ENCODE assay signal across 2 cellular contexts in the genomic region with DNA sequence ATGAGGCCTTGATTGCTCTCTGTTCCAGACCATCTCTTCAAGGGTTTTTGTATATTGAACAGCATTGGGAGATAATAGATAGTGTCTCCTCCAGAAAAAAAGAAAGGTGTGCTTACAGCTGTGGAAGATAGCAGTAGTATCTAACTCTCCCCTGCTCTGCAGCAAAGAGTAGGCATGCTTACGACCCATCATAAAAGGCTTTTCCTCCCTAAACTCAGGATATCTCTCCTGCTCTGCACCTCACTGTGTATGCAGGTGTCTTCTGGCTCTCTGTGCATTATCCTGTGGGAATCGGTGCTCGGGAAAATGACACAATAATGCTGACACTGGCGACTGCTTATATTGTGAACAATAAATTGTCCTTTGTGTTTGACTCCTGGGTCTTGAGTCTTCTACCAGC.
TF ChIP-seq lines count a peak whose summit lies in the region.

No MANE protein-coding gene starts in this region.

TF ChIP-seq in GM23338, 12 proteins besides CTCF, POLR2A, EP300 and RAD21 (continued from another document):
- TF ChIP-seq, protein P1, sequence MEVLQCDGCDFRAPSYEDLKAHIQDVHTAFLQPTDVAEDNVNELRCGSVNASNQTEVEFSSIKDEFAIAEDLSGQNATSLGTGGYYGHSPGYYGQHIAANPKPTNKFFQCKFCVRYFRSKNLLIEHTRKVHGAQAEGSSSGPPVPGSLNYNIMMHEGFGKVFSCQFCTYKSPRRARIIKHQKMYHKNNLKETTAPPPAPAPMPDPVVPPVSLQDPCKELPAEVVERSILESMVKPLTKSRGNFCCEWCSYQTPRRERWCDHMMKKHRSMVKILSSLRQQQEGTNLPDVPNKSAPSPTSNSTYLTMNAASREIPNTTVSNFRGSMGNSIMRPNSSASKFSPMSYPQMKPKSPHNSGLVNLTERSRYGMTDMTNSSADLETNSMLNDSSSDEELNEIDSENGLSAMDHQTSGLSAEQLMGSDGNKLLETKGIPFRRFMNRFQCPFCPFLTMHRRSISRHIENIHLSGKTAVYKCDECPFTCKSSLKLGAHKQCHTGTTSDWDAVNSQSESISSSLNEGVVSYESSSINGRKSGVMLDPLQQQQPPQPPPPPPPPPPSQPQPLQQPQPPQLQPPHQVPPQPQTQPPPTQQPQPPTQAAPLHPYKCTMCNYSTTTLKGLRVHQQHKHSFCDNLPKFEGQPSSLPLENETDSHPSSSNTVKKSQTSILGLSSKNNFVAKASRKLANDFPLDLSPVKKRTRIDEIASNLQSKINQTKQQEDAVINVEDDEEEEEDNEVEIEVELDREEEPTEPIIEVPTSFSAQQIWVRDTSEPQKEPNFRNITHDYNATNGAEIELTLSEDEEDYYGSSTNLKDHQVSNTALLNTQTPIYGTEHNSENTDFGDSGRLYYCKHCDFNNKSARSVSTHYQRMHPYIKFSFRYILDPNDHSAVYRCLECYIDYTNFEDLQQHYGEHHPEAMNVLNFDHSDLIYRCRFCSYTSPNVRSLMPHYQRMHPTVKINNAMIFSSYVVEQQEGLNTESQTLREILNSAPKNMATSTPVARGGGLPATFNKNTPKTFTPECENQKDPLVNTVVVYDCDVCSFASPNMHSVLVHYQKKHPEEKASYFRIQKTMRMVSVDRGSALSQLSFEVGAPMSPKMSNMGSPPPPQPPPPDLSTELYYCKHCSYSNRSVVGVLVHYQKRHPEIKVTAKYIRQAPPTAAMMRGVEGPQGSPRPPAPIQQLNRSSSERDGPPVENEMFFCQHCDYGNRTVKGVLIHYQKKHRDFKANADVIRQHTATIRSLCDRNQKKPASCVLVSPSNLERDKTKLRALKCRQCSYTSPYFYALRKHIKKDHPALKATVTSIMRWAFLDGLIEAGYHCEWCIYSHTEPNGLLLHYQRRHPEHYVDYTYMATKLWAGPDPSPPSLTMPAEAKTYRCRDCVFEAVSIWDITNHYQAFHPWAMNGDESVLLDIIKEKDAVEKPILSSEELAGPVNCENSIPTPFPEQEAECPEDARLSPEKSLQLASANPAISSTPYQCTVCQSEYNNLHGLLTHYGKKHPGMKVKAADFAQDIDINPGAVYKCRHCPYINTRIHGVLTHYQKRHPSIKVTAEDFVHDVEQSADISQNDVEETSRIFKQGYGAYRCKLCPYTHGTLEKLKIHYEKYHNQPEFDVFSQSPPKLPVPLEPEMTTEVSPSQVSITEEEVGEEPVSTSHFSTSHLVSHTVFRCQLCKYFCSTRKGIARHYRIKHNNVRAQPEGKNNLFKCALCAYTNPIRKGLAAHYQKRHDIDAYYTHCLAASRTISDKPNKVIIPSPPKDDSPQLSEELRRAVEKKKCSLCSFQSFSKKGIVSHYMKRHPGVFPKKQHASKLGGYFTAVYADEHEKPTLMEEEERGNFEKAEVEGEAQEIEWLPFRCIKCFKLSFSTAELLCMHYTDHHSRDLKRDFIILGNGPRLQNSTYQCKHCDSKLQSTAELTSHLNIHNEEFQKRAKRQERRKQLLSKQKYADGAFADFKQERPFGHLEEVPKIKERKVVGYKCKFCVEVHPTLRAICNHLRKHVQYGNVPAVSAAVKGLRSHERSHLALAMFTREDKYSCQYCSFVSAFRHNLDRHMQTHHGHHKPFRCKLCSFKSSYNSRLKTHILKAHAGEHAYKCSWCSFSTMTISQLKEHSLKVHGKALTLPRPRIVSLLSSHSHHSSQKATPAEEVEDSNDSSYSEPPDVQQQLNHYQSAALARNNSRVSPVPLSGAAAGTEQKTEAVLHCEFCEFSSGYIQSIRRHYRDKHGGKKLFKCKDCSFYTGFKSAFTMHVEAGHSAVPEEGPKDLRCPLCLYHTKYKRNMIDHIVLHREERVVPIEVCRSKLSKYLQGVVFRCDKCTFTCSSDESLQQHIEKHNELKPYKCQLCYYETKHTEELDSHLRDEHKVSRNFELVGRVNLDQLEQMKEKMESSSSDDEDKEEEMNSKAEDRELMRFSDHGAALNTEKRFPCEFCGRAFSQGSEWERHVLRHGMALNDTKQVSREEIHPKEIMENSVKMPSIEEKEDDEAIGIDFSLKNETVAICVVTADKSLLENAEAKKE (CRISPR knock-in tag; IDR thresholded peaks at IDR 0.05): no peak
- no peak for TF ChIP-seq STAT1 (IDR thresholded peaks at IDR 0.05; ENCODE audit: unreplicated experiment)
- TF ChIP-seq EZH2 (IDR thresholded peaks at IDR 0.05; ENCODE audit: low read depth, unreplicated experiment): no peak
- TF ChIP-seq, protein P2, sequence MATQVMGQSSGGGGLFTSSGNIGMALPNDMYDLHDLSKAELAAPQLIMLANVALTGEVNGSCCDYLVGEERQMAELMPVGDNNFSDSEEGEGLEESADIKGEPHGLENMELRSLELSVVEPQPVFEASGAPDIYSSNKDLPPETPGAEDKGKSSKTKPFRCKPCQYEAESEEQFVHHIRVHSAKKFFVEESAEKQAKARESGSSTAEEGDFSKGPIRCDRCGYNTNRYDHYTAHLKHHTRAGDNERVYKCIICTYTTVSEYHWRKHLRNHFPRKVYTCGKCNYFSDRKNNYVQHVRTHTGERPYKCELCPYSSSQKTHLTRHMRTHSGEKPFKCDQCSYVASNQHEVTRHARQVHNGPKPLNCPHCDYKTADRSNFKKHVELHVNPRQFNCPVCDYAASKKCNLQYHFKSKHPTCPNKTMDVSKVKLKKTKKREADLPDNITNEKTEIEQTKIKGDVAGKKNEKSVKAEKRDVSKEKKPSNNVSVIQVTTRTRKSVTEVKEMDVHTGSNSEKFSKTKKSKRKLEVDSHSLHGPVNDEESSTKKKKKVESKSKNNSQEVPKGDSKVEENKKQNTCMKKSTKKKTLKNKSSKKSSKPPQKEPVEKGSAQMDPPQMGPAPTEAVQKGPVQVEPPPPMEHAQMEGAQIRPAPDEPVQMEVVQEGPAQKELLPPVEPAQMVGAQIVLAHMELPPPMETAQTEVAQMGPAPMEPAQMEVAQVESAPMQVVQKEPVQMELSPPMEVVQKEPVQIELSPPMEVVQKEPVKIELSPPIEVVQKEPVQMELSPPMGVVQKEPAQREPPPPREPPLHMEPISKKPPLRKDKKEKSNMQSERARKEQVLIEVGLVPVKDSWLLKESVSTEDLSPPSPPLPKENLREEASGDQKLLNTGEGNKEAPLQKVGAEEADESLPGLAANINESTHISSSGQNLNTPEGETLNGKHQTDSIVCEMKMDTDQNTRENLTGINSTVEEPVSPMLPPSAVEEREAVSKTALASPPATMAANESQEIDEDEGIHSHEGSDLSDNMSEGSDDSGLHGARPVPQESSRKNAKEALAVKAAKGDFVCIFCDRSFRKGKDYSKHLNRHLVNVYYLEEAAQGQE (IDR thresholded peaks at IDR 0.05; ENCODE audit: unreplicated experiment): no peak
- TF ChIP-seq CREB1 (CRISPR knock-in tag; IDR thresholded peaks at IDR 0.05; ENCODE audit: low read depth): no peak
- no peak for TF ChIP-seq ZNF114 (CRISPR knock-in tag; IDR thresholded peaks at IDR 0.05)

TF ChIP-seq in WTC11, 78 proteins besides CTCF, POLR2A, EP300 and RAD21 (continued from another document):
- TF ChIP-seq, protein P3, sequence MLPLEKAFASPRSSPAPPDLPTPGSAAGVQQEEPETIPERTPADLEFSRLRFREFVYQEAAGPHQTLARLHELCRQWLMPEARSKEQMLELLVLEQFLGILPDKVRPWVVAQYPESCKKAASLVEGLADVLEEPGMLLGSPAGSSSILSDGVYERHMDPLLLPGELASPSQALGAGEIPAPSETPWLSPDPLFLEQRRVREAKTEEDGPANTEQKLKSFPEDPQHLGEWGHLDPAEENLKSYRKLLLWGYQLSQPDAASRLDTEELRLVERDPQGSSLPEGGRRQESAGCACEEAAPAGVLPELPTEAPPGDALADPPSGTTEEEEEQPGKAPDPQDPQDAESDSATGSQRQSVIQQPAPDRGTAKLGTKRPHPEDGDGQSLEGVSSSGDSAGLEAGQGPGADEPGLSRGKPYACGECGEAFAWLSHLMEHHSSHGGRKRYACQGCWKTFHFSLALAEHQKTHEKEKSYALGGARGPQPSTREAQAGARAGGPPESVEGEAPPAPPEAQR (CRISPR knock-in tag; IDR thresholded peaks at IDR 0.05): no peak
- TF ChIP-seq, protein P4, sequence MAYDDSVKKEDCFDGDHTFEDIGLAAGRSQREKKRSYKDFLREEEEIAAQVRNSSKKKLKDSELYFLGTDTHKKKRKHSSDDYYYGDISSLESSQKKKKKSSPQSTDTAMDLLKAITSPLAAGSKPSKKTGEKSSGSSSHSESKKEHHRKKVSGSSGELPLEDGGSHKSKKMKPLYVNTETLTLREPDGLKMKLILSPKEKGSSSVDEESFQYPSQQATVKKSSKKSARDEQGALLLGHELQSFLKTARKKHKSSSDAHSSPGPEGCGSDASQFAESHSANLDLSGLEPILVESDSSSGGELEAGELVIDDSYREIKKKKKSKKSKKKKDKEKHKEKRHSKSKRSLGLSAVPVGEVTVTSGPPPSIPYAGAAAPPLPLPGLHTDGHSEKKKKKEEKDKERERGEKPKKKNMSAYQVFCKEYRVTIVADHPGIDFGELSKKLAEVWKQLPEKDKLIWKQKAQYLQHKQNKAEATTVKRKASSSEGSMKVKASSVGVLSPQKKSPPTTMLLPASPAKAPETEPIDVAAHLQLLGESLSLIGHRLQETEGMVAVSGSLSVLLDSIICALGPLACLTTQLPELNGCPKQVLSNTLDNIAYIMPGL (CRISPR knock-in tag; IDR thresholded peaks at IDR 0.05): no peak
- TF ChIP-seq ZNF263 (CRISPR knock-in tag; IDR thresholded peaks at IDR 0.05; ENCODE audit: low read depth): no peak
- no peak for TF ChIP-seq TEAD4 (CRISPR knock-in tag; IDR thresholded peaks at IDR 0.05)
- TF ChIP-seq NR2C2 (CRISPR knock-in tag; IDR thresholded peaks at IDR 0.05): no peak
- no peak for TF ChIP-seq EMX1 (CRISPR knock-in tag; IDR thresholded peaks at IDR 0.05)
- TF ChIP-seq MYBL2 (CRISPR knock-in tag; IDR thresholded peaks at IDR 0.05): no peak
- TF ChIP-seq KAT7 (CRISPR knock-in tag; IDR thresholded peaks at IDR 0.05; ENCODE audit: borderline replicate concordance): no peak
- no peak for TF ChIP-seq ARID4B (CRISPR knock-in tag; IDR thresholded peaks at IDR 0.05; ENCODE audit: borderline replicate concordance)
- TF ChIP-seq ERG (CRISPR knock-in tag; IDR thresholded peaks at IDR 0.05): no peak
- no peak for TF ChIP-seq ELF4 (CRISPR knock-in tag; IDR thresholded peaks at IDR 0.05; ENCODE audit: low read depth)
